Comparison of ENCODE assay signal across 18 cellular contexts in the genomic region with DNA sequence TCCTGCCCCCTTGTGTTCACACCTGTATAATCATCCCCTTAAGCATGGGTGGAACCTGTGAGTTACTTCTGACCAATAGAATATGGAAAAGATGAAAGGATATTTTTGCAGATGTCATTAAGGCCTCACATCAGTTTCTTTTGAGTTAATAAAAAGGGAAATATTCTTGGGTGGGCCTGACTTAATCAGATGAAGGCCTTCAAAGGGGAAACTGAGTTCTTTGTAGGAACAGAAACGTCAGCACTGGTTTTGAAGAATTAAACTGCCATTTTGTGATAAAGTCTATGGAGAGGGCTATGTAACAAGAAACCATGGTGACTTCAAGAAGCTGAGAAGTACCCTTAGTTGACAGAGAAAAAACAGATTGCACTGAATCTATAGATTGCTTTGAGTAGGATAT.
DNase-seq lines count a peak whose midpoint lies in the region; ATAC-seq, FAIRE-seq and TF ChIP-seq lines count a peak whose summit lies in the region.
"Had no signal": no experiment of that assay in that cellular context is flagged by ENCODE, and none has a peak within 500 bp of the region (broad histone marks: within the 10 kb centered on the region; RNA-seq: fewer than 3 reads in every experiment).

No MANE protein-coding gene starts in this region.

- H3K79me2 ChIP-seq in K562 (ENCODE audit: control insufficient read depth, insufficient read depth, low read length), result no peaks in the 10 kb centered on the region

- no peak overlapping the region for H2AFZ ChIP-seq in K562 (ENCODE audit: low read depth, low read length)

- no peak overlapping the region for H3K4me3 Mint-ChIP-seq in type B pancreatic cell
- H3K4me3 Mint-ChIP-seq in stimulated activated memory B cell treated with anti-CD40 and anti-IgM and Interleukin-4, amounts not matched to agents 10 μg/mL and 1 μg/mL and 100 μg/mL, for 72 hours, result no peak overlapping the region
- H3K4me3 Mint-ChIP-seq: CD4-positive, alpha-beta memory T cell had no signal

- no peak for TF ChIP-seq EP300 in K562 (IDR thresholded peaks at IDR 0.05; ENCODE audit: low read length)

- no peaks in the 10 kb centered on the region for H3K27me3 ChIP-seq in K562 (ENCODE audit: control insufficient read depth in 2 of 2, insufficient read depth in 2 of 2, low read length in 2 of 2)

- H3K4me3 ChIP-seq in GM12865 (ENCODE audit: low read depth, low read length), result no peak overlapping the region
- H3K4me3 ChIP-seq in HEK293 (ENCODE audit: low read depth, low read length), result no peak overlapping the region
- no peak overlapping the region for H3K4me3 ChIP-seq in K562

- POLR2A ChIA-PET in HEK293 (lab: Yijun Ruan, JAX) (no interaction called here), K562 (lab: Yijun Ruan, JAX) (no interaction called here)

- H3K4me1 ChIP-seq in HEK293 (ENCODE audit: control insufficient read depth, insufficient read depth, low read length), result no peaks in the 10 kb centered on the region
- H3K4me1 ChIP-seq in K562 (replicated peaks in 1 of 2; ENCODE audit: control insufficient read depth in 2 of 2, insufficient read depth in 2 of 2, low read length in 2 of 2), result no peaks in the 10 kb centered on the region

- no peaks in the 10 kb centered on the region for H4K20me1 ChIP-seq in K562 (replicated peaks; ENCODE audit: control insufficient read depth, insufficient read depth, low read length)

- TF ChIP-seq CTCF in GM12865 (IDR thresholded peaks at IDR 0.05; ENCODE audit: insufficient read depth, low read depth, low read length, missing control alignments), result peak; percentile 1
- no peak for TF ChIP-seq CTCF in HEK293 (tag by site-specific recombination; IDR thresholded peaks at IDR 0.05)
- TF ChIP-seq CTCF in K562 (IDR thresholded peaks at IDR 0.05 in 2 of 3, conservative IDR thresholded peaks at IDR 0.05 in 1 of 3; ENCODE audit: insufficient read depth in 2 of 3, low read depth in 1 of 3, low read length in 3 of 3), result no peak
- peak; percentile 21 for TF ChIP-seq CTCF in type B pancreatic cell (conservative IDR thresholded peaks at IDR 0.05)

- intact Hi-C loops in K562 (cut with micrococcal nuclease), result no loop called here

- in situ Hi-C loops in K562 (cut with MboI), result no loop called here

- no peak overlapping the region for H3K27ac ChIP-seq in HEK293 (ENCODE audit: extremely low read depth, low read depth, low read length)
- no peak overlapping the region for H3K27ac ChIP-seq in K562 (ENCODE audit: extremely low read depth, low read depth, low read length)
- H3K27ac ChIP-seq: C4-2B had no signal

- DNase-seq in GM12865 (ENCODE audit: low read depth), result no peak
- no peak for DNase-seq in K562 (ENCODE audit: extremely low read depth in 1 of 4, low spot score in 3 of 4)
- no peak for DNase-seq in type B pancreatic cell (ENCODE audit: extremely low spot score, unreplicated experiment)
- DNase-seq in NCI-H2227 (lab: John Stamatoyannopoulos, UW; ENCODE audit: unreplicated experiment), result no peak
- no peak for DNase-seq in DMS53 treated with DMSO at 0.1 percent for 48 hours (lab: John Stamatoyannopoulos, UW; ENCODE audit: unreplicated experiment)
- DNase-seq: AML-193; CD4-positive, alpha-beta memory T cell; DMS153; DMS79 treated with DMSO at 0.1 percent for 48 hours; EL had no signal

- H3K27ac Mint-ChIP-seq in type B pancreatic cell, result no peak overlapping the region
- H3K27ac Mint-ChIP-seq in stimulated activated memory B cell treated with anti-CD40 and anti-IgM and Interleukin-4, amounts not matched to agents 10 μg/mL and 1 μg/mL and 100 μg/mL, for 72 hours, result no peak overlapping the region
- H3K27ac Mint-ChIP-seq: CD4-positive, alpha-beta memory T cell had no signal

- H3K9me3 ChIP-seq in HEK293 (ENCODE audit: control insufficient read depth, insufficient read depth, low read depth, low read length) (no peaks in the 10 kb centered on the region), K562 (replicated peaks; ENCODE audit: control insufficient read depth, insufficient read depth, low read depth, low read length) (no peaks in the 10 kb centered on the region)

- CTCF ChIA-PET in HEK293 (lab: Yijun Ruan, JAX) (no interaction called here), K562 (lab: Yijun Ruan, JAX; ENCODE audit: low intra/inter-chr PET ratio) (no interaction called here)

- no peak for TF ChIP-seq RAD21 in K562 (CRISPR knock-in tag; conservative IDR thresholded peaks at IDR 0.05 in 1 of 2, IDR thresholded peaks at IDR 0.05 in 1 of 2)

- no peak overlapping the region for H3K4me2 ChIP-seq in K562 (ENCODE audit: insufficient read depth, low read length)

- peaks cover 3% of the 10 kb centered on the region for H3K27me3 Mint-ChIP-seq in type B pancreatic cell
- no peaks in the 10 kb centered on the region for H3K27me3 Mint-ChIP-seq in stimulated activated memory B cell treated with anti-CD40 and anti-IgM and Interleukin-4, amounts not matched to agents 10 μg/mL and 1 μg/mL and 100 μg/mL, for 72 hours
- H3K27me3 Mint-ChIP-seq: CD4-positive, alpha-beta memory T cell had no signal

- H3K36me3 ChIP-seq in HEK293 (ENCODE audit: control insufficient read depth in 2 of 2, insufficient read depth in 1 of 2, low read length in 2 of 2) (no peaks in the 10 kb centered on the region), K562 (ENCODE audit: control insufficient read depth, insufficient read depth, low read length) (no peaks in the 10 kb centered on the region)

- no peak for TF ChIP-seq POLR2A in K562 (conservative IDR thresholded peaks at IDR 0.05)

- H3K9me1 ChIP-seq in K562 (ENCODE audit: control insufficient read depth, insufficient read depth, low read length), result no peaks in the 10 kb centered on the region

- ATAC-seq in K562, result no peak
- no peak for ATAC-seq in stimulated activated memory B cell treated with anti-CD40 and anti-IgM and Interleukin-4, amounts not matched to agents 10 μg/mL and 1 μg/mL and 100 μg/mL, for 72 hours
- ATAC-seq: HCT116 had no signal

- no peaks in the 10 kb centered on the region for H3K4me1 Mint-ChIP-seq in type B pancreatic cell (ENCODE audit: unreplicated experiment)
- H3K4me1 Mint-ChIP-seq in stimulated activated memory B cell treated with anti-CD40 and anti-IgM and Interleukin-4, amounts not matched to agents 10 μg/mL and 1 μg/mL and 100 μg/mL, for 72 hours, result no peaks in the 10 kb centered on the region
- H3K4me1 Mint-ChIP-seq: CD4-positive, alpha-beta memory T cell had no signal

- BruUV-seq in K562 (replicated peaks; lab: Mats Ljungman, UMichigan), result no TSS peak

- H3K36me3 Mint-ChIP-seq in type B pancreatic cell, result no peaks in the 10 kb centered on the region
- no peaks in the 10 kb centered on the region for H3K36me3 Mint-ChIP-seq in stimulated activated memory B cell treated with anti-CD40 and anti-IgM and Interleukin-4, amounts not matched to agents 10 μg/mL and 1 μg/mL and 100 μg/mL, for 72 hours
- H3K36me3 Mint-ChIP-seq: CD4-positive, alpha-beta memory T cell had no signal

- peaks cover 4% of the 10 kb centered on the region for H3K9me3 Mint-ChIP-seq in type B pancreatic cell
- H3K9me3 Mint-ChIP-seq in stimulated activated memory B cell treated with anti-CD40 and anti-IgM and Interleukin-4, amounts not matched to agents 10 μg/mL and 1 μg/mL and 100 μg/mL, for 72 hours, result peaks cover 12% of the 10 kb centered on the region

- 0% methylated on average over 1 of the region's 1 CpG for WGBS in K562 (ENCODE audit: insufficient coverage, low coverage, missing lambda C conversion rate)

- no peak for FAIRE-seq in K562 (lab: Jason Lieb, UNC)
- FAIRE-seq: A204.1, GM12891, GM19239, H54 had no signal

- no peak overlapping the region for H3K9ac ChIP-seq in K562 (ENCODE audit: insufficient read depth in 1 of 2, low read depth in 2 of 2, low read length in 2 of 2)

TF ChIP-seq in HEK293, 187 proteins besides CTCF, POLR2A, EP300 and RAD21:
- TF ChIP-seq ZNF10 (tag by site-specific recombination; IDR thresholded peaks at IDR 0.05) (peak; percentile 73; the same call in 1 of the 2 replicates), ZNF777 (tag by site-specific recombination; IDR thresholded peaks at IDR 0.05; ENCODE audit: borderline replicate concordance) (no peak)

TF ChIP-seq in K562, 482 proteins besides CTCF, POLR2A, EP300 and RAD21:
- TF ChIP-seq KLF6 (CRISPR knock-in tag; IDR thresholded peaks at IDR 0.05; ENCODE audit: borderline replicate concordance), result no peak
- TF ChIP-seq ZNF134 (CRISPR knock-in tag; conservative IDR thresholded peaks at IDR 0.05), result peak; percentile 82
- no peak for TF ChIP-seq ZNF217 (CRISPR knock-in tag; IDR thresholded peaks at IDR 0.05)

Comparison
In these comparisons a context has a peak if more than half of its experiments do, and no peak if none do; other contexts are left out.
1. CTCF ChIP-seq: peak in GM12865 (single experiment) and type B pancreatic cell (single experiment); none in HEK293 (single experiment) and K562 (0 of 3).